8 cellular contexts compared by ENCODE assay signal in genomic region chr7:2353113-2353512, GRCh38. TPM values are rescaled to one million over a fixed set of nuclear protein-coding genes. Genes with fewer than 3 reads are reported as not detected.
DNase-seq lines count a peak whose midpoint lies in the region; ATAC-seq, FAIRE-seq and TF ChIP-seq lines count a peak whose summit lies in the region.

No MANE protein-coding gene starts in this region.

- peak overlapping the region; percentile 97 to 100 for H3K27ac ChIP-seq in A549
- no peak overlapping the region for H3K27ac ChIP-seq in mesodermal cell (ENCODE audit: low read depth, low read length, severe bottlenecking)

- H3K36me3 Mint-ChIP-seq in HFFc6 (ENCODE audit: low read depth) (peaks cover 19% of the 10 kb centered on the region), brain (peaks cover 13% of the 10 kb centered on the region)

- WGBS in A549 (ENCODE audit: missing lambda C conversion rate): 98% methylated on average over 11 of the region's 11 CpGs
- WGBS in mesodermal cell (ENCODE audit: insufficient coverage in 2 of 2), 2 experiments: 100% methylated on average over 6 to 7 of the region's 11 CpGs

- peaks cover 2% of the 10 kb centered on the region; the same call in 1 of the 2 replicates for H3K27me3 Mint-ChIP-seq in HFFc6 (ENCODE audit: insufficient read depth)
- peaks cover 4% of the 10 kb centered on the region for H3K27me3 Mint-ChIP-seq in brain

- FAIRE-seq in A549 (lab: Jason Lieb, UNC): no peak
- no peak for FAIRE-seq in urothelium cell line (lab: Jason Lieb, UNC)

- H3K27ac Mint-ChIP-seq in HFFc6 (no peak overlapping the region; the same call in 1 of the 2 replicates), brain (peak overlapping the region; percentile 99 to 100 (median 100))

- H3K4me2 ChIP-seq in A549: peak overlapping the region; percentile 84

- H3K4me3 ChIP-seq in A549 (peak overlapping the region; percentile 99), mesodermal cell (ENCODE audit: extremely low read depth, insufficient read depth, low read length, poor library complexity, severe bottlenecking) (peak overlapping the region; percentile 88)

- CTCF ChIA-PET in A549 (lab: Yijun Ruan, JAX): interaction anchor here (0.7 to 2.4 kb wide), 2 partner anchors 13 to 107 kb away, joined by 3 to 7 read pairs; no protein-coding TSS in a partner anchor

- H3K36me3 ChIP-seq in mesodermal cell (ENCODE audit: control insufficient read depth, insufficient read depth, low read length): peaks cover 17% of the 10 kb centered on the region

- ATAC-seq in A549 (no peak), HG02610 (IDR thresholded peaks at IDR 0.05; ENCODE audit: unreplicated experiment) (no peak)

- H3K4me1 Mint-ChIP-seq in HFFc6 (ENCODE audit: low read depth): peaks cover 12% of the 10 kb centered on the region
- H3K4me1 Mint-ChIP-seq in brain: peaks cover 40% of the 10 kb centered on the region

- H3K9me3 ChIP-seq in A549 (no peaks in the 10 kb centered on the region), mesodermal cell (ENCODE audit: control insufficient read depth, low read length) (no peaks in the 10 kb centered on the region)

- H3K4me3 Mint-ChIP-seq in HFFc6 (peak overlapping the region; percentile 97), brain (peak overlapping the region; percentile 93 to 99 (median 98))

- TF ChIP-seq EP300 in A549 (IDR thresholded peaks at IDR 0.05): no peak

- no peak for TF ChIP-seq RAD21 in A549 (conservative IDR thresholded peaks at IDR 0.05 in 1 of 2, IDR thresholded peaks at IDR 0.05 in 1 of 2)

- TF ChIP-seq POLR2A in A549 (IDR thresholded peaks at IDR 0.05; ENCODE audit: low read length): no peak

- no peak for TF ChIP-seq CTCF in A549 (IDR thresholded peaks at IDR 0.05)
- no peak for TF ChIP-seq CTCF in HFFc6 (IDR thresholded peaks at IDR 0.05)
- TF ChIP-seq CTCF in brain (conservative IDR thresholded peaks at IDR 0.05): no peak

- POLR2A ChIA-PET in A549 (lab: Yijun Ruan, JAX): interaction anchor here (0.9 kb wide), 1 partner anchor 49 kb away, joined by 3 read pairs; no protein-coding TSS in a partner anchor

- DNase-seq in A549 (ENCODE audit: low read depth in 1 of 2, low spot score in 1 of 2): no peak
- no peak for DNase-seq in HFFc6
- DNase-seq in urothelium cell line (ENCODE audit: low spot score): no peak
- DNase-seq in LoVo (ENCODE audit: low spot score): no peak
- no peak for DNase-seq in dermis blood vessel endothelial cell

- H3K4me1 ChIP-seq in A549: peaks cover 22% of the 10 kb centered on the region
- peaks cover 14% of the 10 kb centered on the region for H3K4me1 ChIP-seq in mesodermal cell (ENCODE audit: control insufficient read depth, insufficient read depth, low read length, poor library complexity, severe bottlenecking)

- H3K9me3 Mint-ChIP-seq in HFFc6 (no peaks in the 10 kb centered on the region), brain (no peaks in the 10 kb centered on the region)

TF ChIP-seq in A549, 52 proteins besides CTCF, POLR2A, EP300 and RAD21:
- no peak for TF ChIP-seq E2F6 (IDR thresholded peaks at IDR 0.05; ENCODE audit: borderline replicate concordance, low read depth)
- no peak for TF ChIP-seq FOSB (CRISPR knock-in tag; IDR thresholded peaks at IDR 0.05)
- TF ChIP-seq CBX2 (IDR thresholded peaks at IDR 0.05; ENCODE audit: borderline replicate concordance, low read depth): no peak
- TF ChIP-seq RCOR1 (IDR thresholded peaks at IDR 0.05; ENCODE audit: low read depth, low read length): no peak
- TF ChIP-seq HOXB13 (CRISPR knock-in tag; IDR thresholded peaks at IDR 0.05; ENCODE audit: low read depth): no peak
- no peak for TF ChIP-seq TP53 (CRISPR knock-in tag; IDR thresholded peaks at IDR 0.05)
- no peak for TF ChIP-seq SMC3 (IDR thresholded peaks at IDR 0.05)
- no peak for TF ChIP-seq KDM1A (IDR thresholded peaks at IDR 0.05; ENCODE audit: low read depth)
- no peak for TF ChIP-seq ATOH8 (CRISPR knock-in tag; IDR thresholded peaks at IDR 0.05; ENCODE audit: low read depth)
- no peak for TF ChIP-seq BCL3 (IDR thresholded peaks at IDR 0.05)
- no peak for TF ChIP-seq SREBF2 (IDR thresholded peaks at IDR 0.05)
- no peak for TF ChIP-seq PHF8 (IDR thresholded peaks at IDR 0.05; ENCODE audit: borderline replicate concordance, low read depth)
- TF ChIP-seq NR3C1 (IDR thresholded peaks at IDR 0.05): no peak
- TF ChIP-seq TFCP2L1 (CRISPR knock-in tag; IDR thresholded peaks at IDR 0.05): no peak
- TF ChIP-seq MYC (IDR thresholded peaks at IDR 0.05; ENCODE audit: borderline replicate concordance, low read length): no peak
- TF ChIP-seq GATA3 (IDR thresholded peaks at IDR 0.05; ENCODE audit: borderline replicate concordance): no peak
TF ChIP-seq in A549: peak in this region for 0.

RNA-seq across cellular contexts. Expression of gene EIF3B, which starts 1.5 kb away (rescaled TPM):
- 180 and 219 TPM in 2 replicates for polyA plus RNA-seq in A549 (2011; rRNA removed)
- polyA plus RNA-seq in A549 (2012; cell fraction: cytosol; rRNA removed): 152 and 156 TPM in 2 replicates
- 311 and 370 TPM in 2 replicates for polyA plus RNA-seq in A549 (2012; cell fraction: nucleus; rRNA removed)
- 206 to 230 TPM (median 207 TPM) in 3 replicates for polyA plus RNA-seq in A549 (2017; fragmentation: RNase III; extraction: RNeasy Plus Mini Kit Qiagen cat#74134 plus additional on column Dnase treatment)
- 140 and 153 TPM in 2 replicates for polyA minus RNA-seq in A549 (2011; rRNA and poly(A)+ RNA removed)
- 100 to 1,000 TPM; 175 to 207 (median 180) TPM for total RNA-seq in HFFc6 (2021; fragmentation: NEBNext Ultra II Directional; extraction: Animal tissue kit (Norgen Biotek cat#: 25700))
- polyA plus RNA-seq in brain (ENCODE audit: insufficient read depth, low read depth, low replicate concordance): 120 TPM
- polyA plus RNA-seq in mesodermal cell (2013, experiment 1 of 2): 126 TPM
- polyA plus RNA-seq in mesodermal cell (2013, experiment 2 of 2): 123 TPM
- total RNA-seq in dermis blood vessel endothelial cell: 250 and 320 TPM in 2 replicates

RNA-seq across cellular contexts. Expression of gene SNX8, which starts 38.9 kb away (rescaled TPM):
- polyA plus RNA-seq in A549 (2011; rRNA removed): 36.3 and 36.4 TPM in 2 replicates
- 55.9 and 70.8 TPM in 2 replicates for polyA plus RNA-seq in A549 (2012; cell fraction: cytosol; rRNA removed)
- 58.1 and 81.5 TPM in 2 replicates for polyA plus RNA-seq in A549 (2012; cell fraction: nucleus; rRNA removed)
- polyA plus RNA-seq in A549 (2017; fragmentation: RNase III; extraction: RNeasy Plus Mini Kit Qiagen cat#74134 plus additional on column Dnase treatment): 21.2 to 25.8 TPM (median 25.7 TPM) in 3 replicates
- polyA minus RNA-seq in A549 (2011; rRNA and poly(A)+ RNA removed): 72.8 and 82.0 TPM in 2 replicates
- 10 to 100 TPM; 44.6 to 67.4 (median 61.9) TPM for total RNA-seq in HFFc6 (2021; fragmentation: NEBNext Ultra II Directional; extraction: Animal tissue kit (Norgen Biotek cat#: 25700))
- 23.5 TPM for polyA plus RNA-seq in brain (ENCODE audit: insufficient read depth, low read depth, low replicate concordance)
- polyA plus RNA-seq in mesodermal cell (2013, experiment 1 of 2): 31.8 TPM
- 20.1 TPM for polyA plus RNA-seq in mesodermal cell (2013, experiment 2 of 2)
- total RNA-seq in dermis blood vessel endothelial cell: 9.4 and 18.5 TPM in 2 replicates

RNA-seq across cellular contexts. Expression of gene CHST12, which starts 50.3 kb away (rescaled TPM):
- polyA plus RNA-seq in A549 (2011; rRNA removed): 5.6 and 6.2 TPM in 2 replicates
- 14.8 and 22.4 TPM in 2 replicates for polyA plus RNA-seq in A549 (2012; cell fraction: cytosol; rRNA removed)
- polyA plus RNA-seq in A549 (2012; cell fraction: nucleus; rRNA removed): 21.2 and 32.0 TPM in 2 replicates
- 9.4 to 12.0 TPM (median 11.3 TPM) in 3 replicates for polyA plus RNA-seq in A549 (2017; fragmentation: RNase III; extraction: RNeasy Plus Mini Kit Qiagen cat#74134 plus additional on column Dnase treatment)
- polyA minus RNA-seq in A549 (2011; rRNA and poly(A)+ RNA removed): 2.6 and 3.6 TPM in 2 replicates
- total RNA-seq in HFFc6 (2021; fragmentation: NEBNext Ultra II Directional; extraction: Animal tissue kit (Norgen Biotek cat#: 25700)): 10 to 100 TPM; 25.7 to 31.4 (median 27.2) TPM
- 17.5 TPM for polyA plus RNA-seq in brain (ENCODE audit: insufficient read depth, low read depth, low replicate concordance)
- 20.6 TPM for polyA plus RNA-seq in mesodermal cell (2013, experiment 1 of 2)
- polyA plus RNA-seq in mesodermal cell (2013, experiment 2 of 2): 15.7 TPM
- 6.8 and 21.5 TPM in 2 replicates for total RNA-seq in dermis blood vessel endothelial cell
